ENCODE assay signal across 20 cellular contexts in genomic region chr3:127031046-127031810, GRCh38.
"Had no signal": no experiment of that assay in that cellular context is flagged by ENCODE, and none has a peak within 500 bp of the region (broad histone marks: within the 10 kb centered on the region; RNA-seq: fewer than 3 reads in every experiment).

No MANE protein-coding gene starts in this region.

- H3K4me3 Mint-ChIP-seq: immature natural killer cell; nephron; stimulated activated naive CD8-positive, alpha-beta T cell treated with anti-CD3 and anti-CD28 coated beads, Interleukin-15, Interleukin-2, amounts not matched to agents 100 ng/mL and 50 ng/mL, for 24 hours had no signal

- H3K36me3 ChIP-seq: ovary had no signal

- H3K9me3 Mint-ChIP-seq: immature natural killer cell; naive B cell; nephron; stimulated activated naive CD8-positive, alpha-beta T cell treated with anti-CD3 and anti-CD28 coated beads, Interleukin-15, Interleukin-2, amounts not matched to agents 100 ng/mL and 50 ng/mL, for 24 hours had no signal

- DNase-seq: cortex of kidney; dorsolateral prefrontal cortex; effector CD8-positive, alpha-beta T cell; immature natural killer cell; left colon; left ventricle myocardium superior; mesendoderm; naive B cell; nucleus accumbens; ovary; stimulated activated CD4-positive, alpha-beta T cell treated with anti-CD3 and anti-CD28 coated beads, Interleukin-2, amount 100 ng/mL, for 48 hours; tibial artery had no signal

- H3K9me3 ChIP-seq: heart right ventricle, ovary, right atrium auricular region, tibial artery, upper lobe of left lung, vagina had no signal

- H3K27me3 ChIP-seq: dorsolateral prefrontal cortex, heart right ventricle, ovary, right atrium auricular region, tibial artery, upper lobe of left lung, vagina had no signal

- H3K4me3 ChIP-seq: dorsolateral prefrontal cortex, heart right ventricle, lung, ovary, right atrium auricular region, tibial artery, upper lobe of left lung, vagina had no signal

- H3K4me1 ChIP-seq: right atrium auricular region had no signal

- H3K36me3 Mint-ChIP-seq: immature natural killer cell, naive B cell had no signal

- H3K4me1 Mint-ChIP-seq: immature natural killer cell, naive B cell had no signal

- H3K27me3 Mint-ChIP-seq: naive B cell; stimulated activated naive CD8-positive, alpha-beta T cell treated with anti-CD3 and anti-CD28 coated beads, Interleukin-15, Interleukin-2, amounts not matched to agents 100 ng/mL and 50 ng/mL, for 24 hours had no signal

- ATAC-seq: esophagus mucosa, heart right ventricle, left colon, left ventricle myocardium superior had no signal

- H3K27ac ChIP-seq: heart right ventricle, ovary, right atrium auricular region, tibial artery, upper lobe of left lung, vagina had no signal

- H3K27ac Mint-ChIP-seq: immature natural killer cell; nephron; stimulated activated naive CD8-positive, alpha-beta T cell treated with anti-CD3 and anti-CD28 coated beads, Interleukin-15, Interleukin-2, amounts not matched to agents 100 ng/mL and 50 ng/mL, for 24 hours had no signal
